30 cellular contexts compared by ENCODE assay signal in the genomic region with DNA sequence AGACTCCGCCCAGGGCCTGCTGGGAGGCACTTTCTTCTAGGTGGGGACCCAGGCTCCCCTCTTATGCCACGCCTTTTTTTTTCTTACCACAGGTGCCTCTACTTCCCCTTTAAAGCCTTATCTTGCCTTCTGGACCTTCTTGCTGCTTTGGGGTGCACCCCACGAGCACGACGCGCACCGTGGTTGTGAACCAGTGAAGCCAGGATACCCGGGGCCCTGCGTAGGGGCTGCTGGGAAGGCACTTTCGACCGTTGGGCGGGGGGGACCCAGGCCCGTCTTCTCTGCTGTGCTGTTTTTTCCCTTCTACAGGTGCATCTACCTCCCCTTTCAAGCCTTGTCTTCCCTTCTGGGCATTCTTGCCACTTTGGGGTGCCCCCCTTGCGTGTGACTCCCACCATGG.
"Had no signal": no experiment of that assay in that cellular context is flagged by ENCODE, and none has a peak within 500 bp of the region (broad histone marks: within the 10 kb centered on the region; RNA-seq: fewer than 3 reads in every experiment).

No MANE protein-coding gene starts in this region.

- H3K27me3 ChIP-seq: adrenal gland, ascending aorta, body of pancreas, brain microvascular endothelial cell, cardiac muscle cell had no signal

- H3K4me1 ChIP-seq: adrenal gland, ascending aorta, body of pancreas, breast epithelium had no signal

- H3K27ac ChIP-seq: adrenal gland, ascending aorta, body of pancreas, brain microvascular endothelial cell, breast epithelium, cardiac muscle cell had no signal

- DNase-seq: activated effector memory CD4-positive, alpha-beta T cell treated with anti-CD3 and anti-CD28 coated beads, Interleukin-2, amount 50 U/mL, for 16 hours; activated effector memory CD4-positive, alpha-beta T cell treated with Interleukin-2 at 50 U/mL for 16 hours; activated gamma-delta T cell; activated gamma-delta T cell treated with Interleukin-2 at 50 U/mL for 16 hours; activated naive CD4-positive, alpha-beta T cell; activated naive CD4-positive, alpha-beta T cell treated with anti-CD3 and anti-CD28 coated beads for 36 hours; activated naive CD4-positive, alpha-beta T cell treated with anti-CD3 and anti-CD28 coated beads, Interleukin-2, amount 10 ng/mL, durations not matched to agents 7 days and 5 days; activated naive CD4-positive, alpha-beta T cell treated with anti-CD3 and anti-CD28 coated beads, Interleukin-2, amount 50 U/mL, for 16 hours; activated naive CD4-positive, alpha-beta T cell treated with Interleukin-2 at 50 U/mL for 16 hours; activated naive CD8-positive, alpha-beta T cell treated with anti-CD3 and anti-CD28 coated beads for 36 hours; activated naive CD8-positive, alpha-beta T cell treated with anti-CD3 and anti-CD28 coated beads, Interleukin-2, amount 10 ng/mL, durations not matched to agents 7 days and 5 days; activated naive CD8-positive, alpha-beta T cell treated with anti-CD3 and anti-CD28 coated beads, Interleukin-2, amount 50 U/mL, for 24 hours; activated T-cell treated with anti-CD3 and anti-CD28 coated beads, Interleukin-2, amount 50 U/mL, for 1 hour; activated T-cell treated with anti-CD3 and anti-CD28 coated beads, Interleukin-2, amount 50 U/mL, for 24 hours; activated T-cell treated with anti-CD3 and anti-CD28 coated beads, Interleukin-2, amount 50 U/mL, for 4 hours; activated T-cell treated with anti-CD3 and anti-CD28 coated beads, Interleukin-2, amount 50 U/mL, for 48 hours; activated T-cell treated with anti-CD3 and anti-CD28 coated beads, Interleukin-2, amount 50 U/mL, for 72 hours; adrenal gland; amniotic stem cell; amygdala; anterior cingulate cortex; aorta; body of pancreas; brain microvascular endothelial cell; caudate nucleus; central memory CD4-positive, alpha-beta T cell; cerebellar nuclear complex had no signal

- H3K9me3 ChIP-seq: adrenal gland had no signal

- H3K36me3 ChIP-seq: adrenal gland, ascending aorta, brain microvascular endothelial cell, breast epithelium, cardiac muscle cell had no signal

- H3K4me3 ChIP-seq: adrenal gland, ascending aorta, body of pancreas, breast epithelium, cardiac muscle cell had no signal
